In the genomic region with DNA sequence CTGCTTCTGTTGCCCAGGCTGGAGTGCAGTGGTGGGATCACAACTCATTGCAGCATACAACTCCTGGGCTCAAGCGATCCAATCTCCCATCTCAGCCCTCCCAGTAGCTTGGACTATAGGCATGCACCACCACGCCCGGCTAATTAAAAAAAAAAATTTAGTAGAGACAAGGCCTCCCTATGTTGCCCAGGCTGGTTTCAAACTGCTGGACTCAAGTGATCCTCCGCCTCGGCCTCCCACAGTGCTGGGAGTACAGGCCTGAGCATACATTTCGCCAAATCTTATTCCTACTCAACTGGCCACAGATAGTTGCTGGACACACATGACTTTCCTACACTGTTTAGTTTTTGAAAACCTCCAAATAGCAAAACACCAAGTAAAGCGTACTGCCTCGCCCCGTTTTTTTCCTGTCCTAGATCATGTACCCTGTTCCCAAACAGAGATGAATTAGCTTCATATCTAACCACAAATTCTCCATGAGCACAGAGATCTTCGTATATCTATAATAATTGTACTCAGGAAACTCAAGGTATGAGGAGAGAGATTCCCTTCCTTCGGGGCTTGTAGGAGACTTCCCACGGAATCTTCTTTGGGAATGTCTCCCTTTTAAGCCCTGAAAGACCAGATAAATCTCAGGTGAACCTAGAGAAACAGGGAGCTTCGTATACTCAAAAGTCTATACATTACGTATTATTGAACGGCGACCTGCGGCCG, we compare ENCODE assay signal across 8 cellular contexts. TPM values are rescaled to one million over a fixed set of nuclear protein-coding genes. Genes with fewer than 3 reads are reported as not detected.
DNase-seq lines count a peak whose midpoint lies in the region; ATAC-seq and TF ChIP-seq lines count a peak whose summit lies in the region.

No MANE protein-coding gene starts in this region.

- H3K27ac Mint-ChIP-seq in activated naive CD8-positive, alpha-beta T cell treated with anti-CD3 and anti-CD28 coated beads, Interleukin-2, amount 10 ng/mL, durations not matched to agents 7 days and 5 days = peak overlapping the region; percentile 94

- H3K4me1 Mint-ChIP-seq in activated naive CD8-positive, alpha-beta T cell treated with anti-CD3 and anti-CD28 coated beads, Interleukin-2, amount 10 ng/mL, durations not matched to agents 7 days and 5 days = peaks cover 25% of the 10 kb centered on the region

- H3K9me3 ChIP-seq in left ventricle myocardium inferior (replicated peaks) = no peaks in the 10 kb centered on the region
- no peaks in the 10 kb centered on the region for H3K9me3 ChIP-seq in lower lobe of right lung
- no peaks in the 10 kb centered on the region for H3K9me3 ChIP-seq in vagina

- ATAC-seq in Right ventricle myocardium superior (ENCODE audit: poor library complexity) (no peak), lower lobe of right lung (no peak), GM18907 (IDR thresholded peaks at IDR 0.05; ENCODE audit: unreplicated experiment) (no peak), HG03442 (IDR thresholded peaks at IDR 0.05; ENCODE audit: unreplicated experiment) (no peak)
- ATAC-seq in activated naive CD8-positive, alpha-beta T cell treated with anti-CD3 and anti-CD28 coated beads, Interleukin-2, amount 10 ng/mL, durations not matched to agents 7 days and 5 days (ENCODE audit: low read depth) = no peak

- H3K4me3 Mint-ChIP-seq in activated naive CD8-positive, alpha-beta T cell treated with anti-CD3 and anti-CD28 coated beads, Interleukin-2, amount 10 ng/mL, durations not matched to agents 7 days and 5 days = peak overlapping the region; percentile 94

- peaks cover 36% of the 10 kb centered on the region for H3K4me1 ChIP-seq in left ventricle myocardium inferior
- H3K4me1 ChIP-seq in lower lobe of right lung = peaks cover 28% of the 10 kb centered on the region
- H3K4me1 ChIP-seq in vagina = peaks cover 34% of the 10 kb centered on the region

- H3K36me3 Mint-ChIP-seq in activated naive CD8-positive, alpha-beta T cell treated with anti-CD3 and anti-CD28 coated beads, Interleukin-2, amount 10 ng/mL, durations not matched to agents 7 days and 5 days = peaks cover 7% of the 10 kb centered on the region

- H3K4me3 ChIP-seq in left ventricle myocardium inferior (peak overlapping the region; percentile 81), lower lobe of right lung (peak overlapping the region; percentile 84), vagina (peak overlapping the region; percentile 87 to 90)

- H3K27me3 ChIP-seq in left ventricle myocardium inferior (ENCODE audit: low read depth) (no peaks in the 10 kb centered on the region), lower lobe of right lung (ENCODE audit: low read depth) (no peaks in the 10 kb centered on the region), vagina (no peaks in the 10 kb centered on the region)

- H3K36me3 ChIP-seq in left ventricle myocardium inferior (no peaks in the 10 kb centered on the region), lower lobe of right lung (no peaks in the 10 kb centered on the region), vagina (no peaks in the 10 kb centered on the region)

- peaks cover 22% of the 10 kb centered on the region for H3K27me3 Mint-ChIP-seq in activated naive CD8-positive, alpha-beta T cell treated with anti-CD3 and anti-CD28 coated beads, Interleukin-2, amount 10 ng/mL, durations not matched to agents 7 days and 5 days

- TF ChIP-seq CTCF in left ventricle myocardium inferior (IDR thresholded peaks at IDR 0.05; ENCODE audit: borderline replicate concordance) (no peak), lower lobe of right lung (IDR thresholded peaks at IDR 0.05) (no peak), vagina (IDR thresholded peaks at IDR 0.05) (no peak)

- H3K27ac ChIP-seq in left ventricle myocardium inferior (replicated peaks) (peak overlapping the region; percentile 97), lower lobe of right lung (peak overlapping the region; percentile 94), vagina (peak overlapping the region; percentile 96)

- no peaks in the 10 kb centered on the region for H3K9me3 Mint-ChIP-seq in activated naive CD8-positive, alpha-beta T cell treated with anti-CD3 and anti-CD28 coated beads, Interleukin-2, amount 10 ng/mL, durations not matched to agents 7 days and 5 days

- no peak for DNase-seq in left ventricle myocardium inferior
- DNase-seq in Right ventricle myocardium superior = no peak
- DNase-seq in activated naive CD8-positive, alpha-beta T cell treated with anti-CD3 and anti-CD28 coated beads, Interleukin-2, amount 10 ng/mL, durations not matched to agents 7 days and 5 days = no peak
- no peak for DNase-seq in lower lobe of right lung
- DNase-seq in vagina (ENCODE audit: extremely low spot score in 2 of 2) = no peak
- no peak for DNase-seq in stimulated activated CD8-positive, alpha-beta memory T cell treated with anti-CD3 and anti-CD28 coated beads, Interleukin-4, amount 100 ng/mL, for 48 hours

- TF ChIP-seq POLR2A in vagina (IDR thresholded peaks at IDR 0.05) = no peak

- intact Hi-C loops in left ventricle myocardium inferior (cut with micrococcal nuclease) (no loop called here), Right ventricle myocardium superior (cut with DNase I) (no loop called here), lower lobe of right lung (cut with DNase I) (no loop called here), vagina (cut with DNase I) (no loop called here)

- POLR2A ChIA-PET in activated naive CD8-positive, alpha-beta T cell treated with anti-CD3 and anti-CD28 coated beads, Interleukin-2, amount 10 ng/mL, durations not matched to agents 7 days and 5 days (lab: Charles Lee) = interaction anchor here (1.5 kb wide), 1 partner anchor 557 kb away, joined by 4 read pairs; no protein-coding TSS in a partner anchor

RNA-seq across cellular contexts. Expression of a gene that starts 0.6 kb away (rescaled TPM):
- total RNA-seq in left ventricle myocardium inferior (8.0 TPM), Right ventricle myocardium superior (7.0 TPM), lower lobe of right lung (12.5 TPM), vagina (10.1 TPM)
- 10 to 100 TPM; 15.7 to 15.8 TPM for total RNA-seq in activated naive CD8-positive, alpha-beta T cell treated with anti-CD3 and anti-CD28 coated beads, Interleukin-2, amount 10 ng/mL, durations not matched to agents 7 days and 5 days

RNA-seq across cellular contexts. Expression of a gene that starts 44.8 kb away (rescaled TPM):
- total RNA-seq in left ventricle myocardium inferior = 2.9 TPM
- total RNA-seq in Right ventricle myocardium superior = 2.7 TPM
- 10 to 100 TPM in 1 of 2 experiments, 1 to 10 TPM in 1; 9.3 to 10.0 TPM for total RNA-seq in activated naive CD8-positive, alpha-beta T cell treated with anti-CD3 and anti-CD28 coated beads, Interleukin-2, amount 10 ng/mL, durations not matched to agents 7 days and 5 days
- 5.8 TPM for total RNA-seq in lower lobe of right lung
- total RNA-seq in vagina = 5.2 TPM

RNA-seq across cellular contexts. Expression of a gene that starts 44.9 kb away (rescaled TPM):
- total RNA-seq in left ventricle myocardium inferior (22.7 TPM), Right ventricle myocardium superior (28.2 TPM), lower lobe of right lung (14.8 TPM), vagina (16.0 TPM)
- 10 to 100 TPM; 19.2 to 20.0 TPM for total RNA-seq in activated naive CD8-positive, alpha-beta T cell treated with anti-CD3 and anti-CD28 coated beads, Interleukin-2, amount 10 ng/mL, durations not matched to agents 7 days and 5 days

RNA-seq across cellular contexts. Expression of a gene that starts 59.5 kb away (rescaled TPM):
- total RNA-seq in left ventricle myocardium inferior (2.7 TPM), Right ventricle myocardium superior (3.3 TPM), lower lobe of right lung (3.7 TPM), vagina (2.5 TPM)
- total RNA-seq in activated naive CD8-positive, alpha-beta T cell treated with anti-CD3 and anti-CD28 coated beads, Interleukin-2, amount 10 ng/mL, durations not matched to agents 7 days and 5 days = 1 to 10 TPM; 1.7 to 2.0 TPM
